ENCODE assay signal across 2 cellular contexts in genomic region chr2:240792658-240793312, GRCh38.
TF ChIP-seq lines count a peak whose summit lies in the region.

No MANE protein-coding gene starts in this region.

TF ChIP-seq in liver, 16 proteins besides CTCF, POLR2A, EP300 and RAD21 (continued from another document):
- no peak for TF ChIP-seq ZBTB33 (IDR thresholded peaks at IDR 0.05)

TF ChIP-seq in HepG2, 621 proteins besides CTCF, POLR2A, EP300 and RAD21 (continued from another document):
- TF ChIP-seq ZNF704 (CRISPR knock-in tag; IDR thresholded peaks at IDR 0.05; ENCODE audit: borderline replicate concordance) (no peak), ZNF879 (CRISPR knock-in tag; IDR thresholded peaks at IDR 0.05) (no peak), DR1 (CRISPR knock-in tag; IDR thresholded peaks at IDR 0.05) (no peak), MLXIP (CRISPR knock-in tag; IDR thresholded peaks at IDR 0.05; ENCODE audit: borderline replicate concordance) (no peak), RARA (CRISPR knock-in tag; IDR thresholded peaks at IDR 0.05) (no peak), ZFY (CRISPR knock-in tag; IDR thresholded peaks at IDR 0.05) (no peak), MTA1 (CRISPR knock-in tag; IDR thresholded peaks at IDR 0.05; ENCODE audit: borderline replicate concordance) (no peak), HOXA9 (CRISPR knock-in tag; IDR thresholded peaks at IDR 0.05; ENCODE audit: borderline replicate concordance) (no peak), NR2F6 (IDR thresholded peaks at IDR 0.05) (no peak), NR2F6 (CRISPR knock-in tag; IDR thresholded peaks at IDR 0.05) (no peak), ZNF460 (CRISPR knock-in tag; IDR thresholded peaks at IDR 0.05; ENCODE audit: borderline replicate concordance) (no peak)
